ENCODE assay signal across 2 cellular contexts in the genomic region with DNA sequence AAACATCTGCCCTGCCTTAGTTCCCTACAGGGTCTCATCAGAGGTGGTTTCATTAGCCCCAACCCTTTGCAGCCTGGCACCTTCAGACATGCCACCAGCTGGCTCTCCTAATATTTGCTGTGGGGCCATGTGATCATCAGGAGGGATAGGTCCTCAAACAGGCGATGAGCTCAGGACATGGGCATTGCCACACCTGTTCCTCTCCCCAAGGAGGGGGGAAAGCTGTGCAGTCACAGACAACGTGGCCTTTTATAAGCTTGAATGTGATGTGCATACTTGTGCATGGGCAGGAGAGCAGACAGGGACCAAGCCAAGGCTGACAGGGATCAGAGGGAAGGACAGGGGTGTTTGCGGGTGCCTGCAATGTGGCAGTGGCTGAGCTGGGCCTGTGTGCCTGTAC.
TF ChIP-seq lines count a peak whose summit lies in the region.

No MANE protein-coding gene starts in this region.

TF ChIP-seq in liver, 16 proteins besides CTCF, POLR2A, EP300 and RAD21:
- TF ChIP-seq HNF4A (conservative IDR thresholded peaks at IDR 0.05) (peak in 1 of 2 donors; percentile 78), JUND (IDR thresholded peaks at IDR 0.05) (peak in 1 of 2 donors; percentile 77), EGR1 (IDR thresholded peaks at IDR 0.05; ENCODE audit: low read depth in 2 of 2) (peak in 1 of 2 donors; percentile 22), FOXA1 (IDR thresholded peaks at IDR 0.05) (no peak), REST (IDR thresholded peaks at IDR 0.05) (peak; percentile 60), SP1 (IDR thresholded peaks at IDR 0.05) (peak; percentile 39), NR2F2 (IDR thresholded peaks at IDR 0.05) (no peak), TAF1 (conservative IDR thresholded peaks at IDR 0.05) (no peak), GABPA (IDR thresholded peaks at IDR 0.05 in 1 of 2, conservative IDR thresholded peaks at IDR 0.05 in 1 of 2) (no peak), YY1 (IDR thresholded peaks at IDR 0.05) (peak; percentile 71), FOXA2 (IDR thresholded peaks at IDR 0.05) (peak; percentile 74), HNF4G (IDR thresholded peaks at IDR 0.05) (no peak), RXRA (IDR thresholded peaks at IDR 0.05) (peak; percentile 31 to 89)
- TF ChIP-seq, protein P1, sequence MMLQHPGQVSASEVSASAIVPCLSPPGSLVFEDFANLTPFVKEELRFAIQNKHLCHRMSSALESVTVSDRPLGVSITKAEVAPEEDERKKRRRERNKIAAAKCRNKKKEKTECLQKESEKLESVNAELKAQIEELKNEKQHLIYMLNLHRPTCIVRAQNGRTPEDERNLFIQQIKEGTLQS (IDR thresholded peaks at IDR 0.05): no peak
- TF ChIP-seq, protein P2, sequence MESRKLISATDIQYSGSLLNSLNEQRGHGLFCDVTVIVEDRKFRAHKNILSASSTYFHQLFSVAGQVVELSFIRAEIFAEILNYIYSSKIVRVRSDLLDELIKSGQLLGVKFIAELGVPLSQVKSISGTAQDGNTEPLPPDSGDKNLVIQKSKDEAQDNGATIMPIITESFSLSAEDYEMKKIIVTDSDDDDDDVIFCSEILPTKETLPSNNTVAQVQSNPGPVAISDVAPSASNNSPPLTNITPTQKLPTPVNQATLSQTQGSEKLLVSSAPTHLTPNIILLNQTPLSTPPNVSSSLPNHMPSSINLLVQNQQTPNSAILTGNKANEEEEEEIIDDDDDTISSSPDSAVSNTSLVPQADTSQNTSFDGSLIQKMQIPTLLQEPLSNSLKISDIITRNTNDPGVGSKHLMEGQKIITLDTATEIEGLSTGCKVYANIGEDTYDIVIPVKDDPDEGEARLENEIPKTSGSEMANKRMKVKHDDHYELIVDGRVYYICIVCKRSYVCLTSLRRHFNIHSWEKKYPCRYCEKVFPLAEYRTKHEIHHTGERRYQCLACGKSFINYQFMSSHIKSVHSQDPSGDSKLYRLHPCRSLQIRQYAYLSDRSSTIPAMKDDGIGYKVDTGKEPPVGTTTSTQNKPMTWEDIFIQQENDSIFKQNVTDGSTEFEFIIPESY (IDR thresholded peaks at IDR 0.05): peak; percentile 77
- TF ChIP-seq, protein P3, sequence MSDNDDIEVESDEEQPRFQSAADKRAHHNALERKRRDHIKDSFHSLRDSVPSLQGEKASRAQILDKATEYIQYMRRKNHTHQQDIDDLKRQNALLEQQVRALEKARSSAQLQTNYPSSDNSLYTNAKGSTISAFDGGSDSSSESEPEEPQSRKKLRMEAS (IDR thresholded peaks at IDR 0.05): peak; percentile 83

TF ChIP-seq in HepG2, 621 proteins besides CTCF, POLR2A, EP300 and RAD21:
- TF ChIP-seq FOXM1 (CRISPR knock-in tag; IDR thresholded peaks at IDR 0.05): no peak
- no peak for TF ChIP-seq NR2F2 (IDR thresholded peaks at IDR 0.05; ENCODE audit: borderline replicate concordance, low read depth)
- TF ChIP-seq ZNF556 (CRISPR knock-in tag; IDR thresholded peaks at IDR 0.05; ENCODE audit: borderline replicate concordance): no peak
- TF ChIP-seq SALL1 (CRISPR knock-in tag; IDR thresholded peaks at IDR 0.05): no peak
- no peak for TF ChIP-seq KAT8 (CRISPR knock-in tag; IDR thresholded peaks at IDR 0.05)
- TF ChIP-seq KLF15 (CRISPR knock-in tag; IDR thresholded peaks at IDR 0.05; ENCODE audit: borderline replicate concordance): no peak
- no peak for TF ChIP-seq ELF1 (CRISPR knock-in tag; IDR thresholded peaks at IDR 0.05)
- no peak for TF ChIP-seq HNRNPLL (IDR thresholded peaks at IDR 0.05; ENCODE audit: low read depth, low read length, poor library complexity, severe bottlenecking)
- TF ChIP-seq, protein P4, sequence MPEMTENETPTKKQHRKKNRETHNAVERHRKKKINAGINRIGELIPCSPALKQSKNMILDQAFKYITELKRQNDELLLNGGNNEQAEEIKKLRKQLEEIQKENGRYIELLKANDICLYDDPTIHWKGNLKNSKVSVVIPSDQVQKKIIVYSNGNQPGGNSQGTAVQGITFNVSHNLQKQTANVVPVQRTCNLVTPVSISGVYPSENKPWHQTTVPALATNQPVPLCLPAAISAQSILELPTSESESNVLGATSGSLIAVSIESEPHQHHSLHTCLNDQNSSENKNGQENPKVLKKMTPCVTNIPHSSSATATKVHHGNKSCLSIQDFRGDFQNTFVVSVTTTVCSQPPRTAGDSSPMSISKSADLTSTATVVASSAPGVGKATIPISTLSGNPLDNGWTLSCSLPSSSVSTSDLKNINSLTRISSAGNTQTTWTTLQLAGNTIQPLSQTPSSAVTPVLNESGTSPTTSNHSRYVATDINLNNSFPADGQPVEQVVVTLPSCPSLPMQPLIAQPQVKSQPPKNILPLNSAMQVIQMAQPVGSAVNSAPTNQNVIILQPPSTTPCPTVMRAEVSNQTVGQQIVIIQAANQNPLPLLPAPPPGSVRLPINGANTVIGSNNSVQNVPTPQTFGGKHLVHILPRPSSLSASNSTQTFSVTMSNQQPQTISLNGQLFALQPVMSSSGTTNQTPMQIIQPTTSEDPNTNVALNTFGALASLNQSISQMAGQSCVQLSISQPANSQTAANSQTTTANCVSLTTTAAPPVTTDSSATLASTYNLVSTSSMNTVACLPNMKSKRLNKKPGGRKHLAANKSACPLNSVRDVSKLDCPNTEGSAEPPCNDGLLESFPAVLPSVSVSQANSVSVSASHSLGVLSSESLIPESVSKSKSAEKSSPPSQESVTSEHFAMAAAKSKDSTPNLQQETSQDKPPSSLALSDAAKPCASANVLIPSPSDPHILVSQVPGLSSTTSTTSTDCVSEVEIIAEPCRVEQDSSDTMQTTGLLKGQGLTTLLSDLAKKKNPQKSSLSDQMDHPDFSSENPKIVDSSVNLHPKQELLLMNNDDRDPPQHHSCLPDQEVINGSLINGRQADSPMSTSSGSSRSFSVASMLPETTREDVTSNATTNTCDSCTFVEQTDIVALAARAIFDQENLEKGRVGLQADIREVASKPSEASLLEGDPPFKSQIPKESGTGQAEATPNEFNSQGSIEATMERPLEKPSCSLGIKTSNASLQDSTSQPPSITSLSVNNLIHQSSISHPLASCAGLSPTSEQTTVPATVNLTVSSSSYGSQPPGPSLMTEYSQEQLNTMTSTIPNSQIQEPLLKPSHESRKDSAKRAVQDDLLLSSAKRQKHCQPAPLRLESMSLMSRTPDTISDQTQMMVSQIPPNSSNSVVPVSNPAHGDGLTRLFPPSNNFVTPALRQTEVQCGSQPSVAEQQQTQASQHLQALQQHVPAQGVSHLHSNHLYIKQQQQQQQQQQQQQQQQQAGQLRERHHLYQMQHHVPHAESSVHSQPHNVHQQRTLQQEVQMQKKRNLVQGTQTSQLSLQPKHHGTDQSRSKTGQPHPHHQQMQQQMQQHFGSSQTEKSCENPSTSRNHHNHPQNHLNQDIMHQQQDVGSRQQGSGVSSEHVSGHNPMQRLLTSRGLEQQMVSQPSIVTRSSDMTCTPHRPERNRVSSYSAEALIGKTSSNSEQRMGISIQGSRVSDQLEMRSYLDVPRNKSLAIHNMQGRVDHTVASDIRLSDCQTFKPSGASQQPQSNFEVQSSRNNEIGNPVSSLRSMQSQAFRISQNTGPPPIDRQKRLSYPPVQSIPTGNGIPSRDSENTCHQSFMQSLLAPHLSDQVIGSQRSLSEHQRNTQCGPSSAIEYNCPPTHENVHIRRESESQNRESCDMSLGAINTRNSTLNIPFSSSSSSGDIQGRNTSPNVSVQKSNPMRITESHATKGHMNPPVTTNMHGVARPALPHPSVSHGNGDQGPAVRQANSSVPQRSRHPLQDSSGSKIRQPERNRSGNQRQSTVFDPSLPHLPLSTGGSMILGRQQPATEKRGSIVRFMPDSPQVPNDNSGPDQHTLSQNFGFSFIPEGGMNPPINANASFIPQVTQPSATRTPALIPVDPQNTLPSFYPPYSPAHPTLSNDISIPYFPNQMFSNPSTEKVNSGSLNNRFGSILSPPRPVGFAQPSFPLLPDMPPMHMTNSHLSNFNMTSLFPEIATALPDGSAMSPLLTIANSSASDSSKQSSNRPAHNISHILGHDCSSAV (CRISPR knock-in tag; IDR thresholded peaks at IDR 0.05; ENCODE audit: borderline replicate concordance): no peak
- TF ChIP-seq THYN1 (CRISPR knock-in tag; IDR thresholded peaks at IDR 0.05; ENCODE audit: borderline replicate concordance, low read depth): no peak
- no peak for TF ChIP-seq ZNF354B (CRISPR knock-in tag; IDR thresholded peaks at IDR 0.05)
- TF ChIP-seq THRA (CRISPR knock-in tag; IDR thresholded peaks at IDR 0.05; ENCODE audit: borderline replicate concordance): no peak
- no peak for TF ChIP-seq ZBTB42 (CRISPR knock-in tag; IDR thresholded peaks at IDR 0.05)
- TF ChIP-seq, protein P5, sequence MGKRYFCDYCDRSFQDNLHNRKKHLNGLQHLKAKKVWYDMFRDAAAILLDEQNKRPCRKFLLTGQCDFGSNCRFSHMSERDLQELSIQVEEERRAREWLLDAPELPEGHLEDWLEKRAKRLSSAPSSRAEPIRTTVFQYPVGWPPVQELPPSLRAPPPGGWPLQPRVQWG (CRISPR knock-in tag; IDR thresholded peaks at IDR 0.05; ENCODE audit: borderline replicate concordance, low read depth): no peak
- TF ChIP-seq, protein P6, sequence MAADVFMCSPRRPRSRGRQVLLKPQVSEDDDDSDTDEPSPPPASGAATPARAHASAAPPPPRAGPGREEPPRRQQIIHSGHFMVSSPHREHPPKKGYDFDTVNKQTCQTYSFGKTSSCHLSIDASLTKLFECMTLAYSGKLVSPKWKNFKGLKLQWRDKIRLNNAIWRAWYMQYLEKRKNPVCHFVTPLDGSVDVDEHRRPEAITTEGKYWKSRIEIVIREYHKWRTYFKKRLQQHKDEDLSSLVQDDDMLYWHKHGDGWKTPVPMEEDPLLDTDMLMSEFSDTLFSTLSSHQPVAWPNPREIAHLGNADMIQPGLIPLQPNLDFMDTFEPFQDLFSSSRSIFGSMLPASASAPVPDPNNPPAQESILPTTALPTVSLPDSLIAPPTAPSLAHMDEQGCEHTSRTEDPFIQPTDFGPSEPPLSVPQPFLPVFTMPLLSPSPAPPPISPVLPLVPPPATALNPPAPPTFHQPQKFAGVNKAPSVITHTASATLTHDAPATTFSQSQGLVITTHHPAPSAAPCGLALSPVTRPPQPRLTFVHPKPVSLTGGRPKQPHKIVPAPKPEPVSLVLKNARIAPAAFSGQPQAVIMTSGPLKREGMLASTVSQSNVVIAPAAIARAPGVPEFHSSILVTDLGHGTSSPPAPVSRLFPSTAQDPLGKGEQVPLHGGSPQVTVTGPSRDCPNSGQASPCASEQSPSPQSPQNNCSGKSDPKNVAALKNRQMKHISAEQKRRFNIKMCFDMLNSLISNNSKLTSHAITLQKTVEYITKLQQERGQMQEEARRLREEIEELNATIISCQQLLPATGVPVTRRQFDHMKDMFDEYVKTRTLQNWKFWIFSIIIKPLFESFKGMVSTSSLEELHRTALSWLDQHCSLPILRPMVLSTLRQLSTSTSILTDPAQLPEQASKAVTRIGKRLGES (CRISPR knock-in tag; IDR thresholded peaks at IDR 0.05; ENCODE audit: borderline replicate concordance): no peak
- no peak for TF ChIP-seq ZNF557 (CRISPR knock-in tag; IDR thresholded peaks at IDR 0.05)
- no peak for TF ChIP-seq CBX2 (IDR thresholded peaks at IDR 0.05; ENCODE audit: low read depth, low read length)
- TF ChIP-seq CBX2 (CRISPR knock-in tag; IDR thresholded peaks at IDR 0.05; ENCODE audit: low read depth): no peak
TF ChIP-seq in HepG2: peak in this region for 0.
